In the genomic region with DNA sequence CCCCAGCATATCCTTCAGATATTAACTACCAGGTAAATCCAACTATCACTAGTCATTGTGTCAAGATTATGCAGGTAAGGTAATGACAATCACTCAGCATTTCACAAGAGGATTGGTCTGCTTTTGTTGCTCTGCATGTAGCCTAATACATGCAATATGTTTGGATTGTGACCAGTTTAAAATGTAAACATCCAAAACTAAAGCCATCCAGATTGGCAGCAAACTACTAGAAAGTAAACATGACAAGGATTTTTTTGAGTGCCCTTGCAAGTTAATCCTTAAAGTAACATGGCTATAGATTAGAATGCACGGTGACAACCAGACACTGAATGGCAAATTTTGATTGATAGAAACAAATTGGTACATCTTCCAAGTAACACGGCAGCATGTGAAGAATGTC, we compare ENCODE assay signal across 15 cellular contexts.
DNase-seq lines count a peak whose midpoint lies in the region; ATAC-seq, FAIRE-seq and TF ChIP-seq lines count a peak whose summit lies in the region.
"Had no signal": no experiment of that assay in that cellular context is flagged by ENCODE, and none has a peak within 500 bp of the region (broad histone marks: within the 10 kb centered on the region; RNA-seq: fewer than 3 reads in every experiment).

No MANE protein-coding gene starts in this region.

- H3K36me3 ChIP-seq in liver (ENCODE audit: control insufficient read depth in 4 of 4, insufficient read depth in 3 of 4, low read depth in 1 of 4, low read length in 3 of 4): no peaks in the 10 kb centered on the region
- H3K36me3 ChIP-seq in HepG2 (replicated peaks in 1 of 2; ENCODE audit: control insufficient read depth in 1 of 2, insufficient read depth in 2 of 2, low read length in 2 of 2): no peaks in the 10 kb centered on the region
- H3K36me3 ChIP-seq: HAP-1 had no signal

- intact Hi-C loops in HepG2 (cut with micrococcal nuclease; ENCODE audit: unreplicated experiment): no loop called here

- ATAC-seq in HepG2 (no peak), left lobe of liver (peak; percentile 59), GM18511 (IDR thresholded peaks at IDR 0.05; ENCODE audit: unreplicated experiment) (no peak), HG02678 (IDR thresholded peaks at IDR 0.05; ENCODE audit: unreplicated experiment) (no peak)

- no peak for TF ChIP-seq EP300 in HepG2 (IDR thresholded peaks at IDR 0.05; ENCODE audit: low read depth in 2 of 2, low read length in 2 of 2)
- TF ChIP-seq EP300 in HepG2 (CRISPR knock-in tag; IDR thresholded peaks at IDR 0.05; ENCODE audit: borderline replicate concordance): no peak

- H3K27ac ChIP-seq in liver (ENCODE audit: low read depth in 1 of 2, low read length in 2 of 2) (no peak overlapping the region), HepG2 (ENCODE audit: extremely low read length, insufficient read depth, low read length) (no peak overlapping the region)

- H3K9ac ChIP-seq in liver (ENCODE audit: low read depth in 1 of 2, low read length in 2 of 2): no peak overlapping the region
- no peak overlapping the region for H3K9ac ChIP-seq in HepG2 (ENCODE audit: insufficient read depth, low read depth, low read length)

- no peaks in the 10 kb centered on the region for H3K79me2 ChIP-seq in HepG2 (ENCODE audit: insufficient read depth, low read length)

- H3K4me3 ChIP-seq in liver (ENCODE audit: low read depth in 1 of 3, low read length in 3 of 3) (peak overlapping the region in 1 of 3 donors; percentile 1), HepG2 (replicated peaks in 1 of 3; ENCODE audit: insufficient read depth in 1 of 3, low read depth in 2 of 3, low read length in 3 of 3) (no peak overlapping the region), LNCaP clone FGC (ENCODE audit: low read depth, low read length) (no peak overlapping the region)
- H3K4me3 ChIP-seq: HAP-1 had no signal

- TF ChIP-seq RAD21 in liver (IDR thresholded peaks at IDR 0.05) (no peak), HepG2 (CRISPR knock-in tag; IDR thresholded peaks at IDR 0.05) (no peak)

- H3K9me3 ChIP-seq in liver (ENCODE audit: control insufficient read depth in 4 of 4, low read length in 3 of 4) (no peaks in the 10 kb centered on the region), HepG2 (ENCODE audit: low read length) (no peaks in the 10 kb centered on the region)
- H3K9me3 ChIP-seq: HAP-1 had no signal

- no peak for DNase-seq in HepG2 (ENCODE audit: low spot score)
- peak; percentile 85 for DNase-seq in LNCaP clone FGC (ENCODE audit: low read depth)
- DNase-seq in left lobe of liver (ENCODE audit: low spot score): no peak
- DNase-seq in NCI-H2227 treated with DMSO at 0.1 percent for 48 hours (lab: John Stamatoyannopoulos, UW): no peak
- DNase-seq: ACHN; C1 segment of cervical spinal cord; CD4-positive, alpha-beta T cell; DND-41; GDM1; KBM-7 had no signal

- POLR2A ChIA-PET in HepG2 (lab: Yijun Ruan, JAX): no interaction called here

- no peak overlapping the region for H2AFZ ChIP-seq in HepG2 (ENCODE audit: low read length)

- 34% methylated on average over 2 of the region's 2 CpGs for WGBS in liver
- 29% methylated on average over 2 of the region's 2 CpGs for WGBS in HepG2 (ENCODE audit: low lambda C conversion rate)

- in situ Hi-C loops in HepG2 (cut with HindIII; ENCODE audit: extremely low pct_ligation_motif_present, low pct_unique_long_range_greater_than_20kb): no loop called here

- BruUV-seq in HepG2 (replicated peaks; lab: Mats Ljungman, UMichigan): no TSS peak

- TF ChIP-seq CTCF in liver (IDR thresholded peaks at IDR 0.05; ENCODE audit: low read depth, low read length, missing input control): no peak
- no peak for TF ChIP-seq CTCF in HepG2 (CRISPR knock-in tag; IDR thresholded peaks at IDR 0.05)
- TF ChIP-seq CTCF in LNCaP clone FGC (IDR thresholded peaks at IDR 0.05; ENCODE audit: control insufficient read depth, extremely low read depth, insufficient read depth): no peak

- no peak for TF ChIP-seq POLR2A in HepG2 (IDR thresholded peaks at IDR 0.05; ENCODE audit: insufficient read depth in 1 of 2, low read depth in 2 of 2, low read length in 2 of 2)

- no peaks in the 10 kb centered on the region for H4K20me1 ChIP-seq in HepG2 (ENCODE audit: insufficient read depth, low read length)

- H3K4me2 ChIP-seq in HepG2 (ENCODE audit: low read depth, low read length): no peak overlapping the region

- no peaks in the 10 kb centered on the region for H3K27me3 ChIP-seq in liver (ENCODE audit: control insufficient read depth in 4 of 4, insufficient read depth in 4 of 4, low read length in 3 of 4)
- no peaks in the 10 kb centered on the region for H3K27me3 ChIP-seq in HepG2 (ENCODE audit: control insufficient read depth in 1 of 2, insufficient read depth in 2 of 2, low read length in 2 of 2)

- FAIRE-seq in HepG2 (lab: Jason Lieb, UNC): no peak
- FAIRE-seq: H1 had no signal

- H3K4me1 ChIP-seq in liver (ENCODE audit: control insufficient read depth in 4 of 4, insufficient read depth in 4 of 4, low read length in 3 of 4) (peaks cover 0 to 3% (median 0%) of the 10 kb centered on the region in 4 donors), HepG2 (ENCODE audit: insufficient read depth, low read length) (no peaks in the 10 kb centered on the region)
- H3K4me1 ChIP-seq: HAP-1 had no signal

- CTCF ChIA-PET in HepG2 (lab: Yijun Ruan, JAX; ENCODE audit: low intra/inter-chr PET ratio, low total read pairs): no interaction called here

TF ChIP-seq in liver, 16 proteins besides CTCF, POLR2A, EP300 and RAD21:
- TF ChIP-seq EGR1 (IDR thresholded peaks at IDR 0.05; ENCODE audit: low read depth in 2 of 2) (no peak), HNF4A (conservative IDR thresholded peaks at IDR 0.05) (peak in 1 of 2 donors; percentile 22), FOXA1 (IDR thresholded peaks at IDR 0.05) (peak; percentile 37), YY1 (IDR thresholded peaks at IDR 0.05) (peak; percentile 16), FOXA2 (IDR thresholded peaks at IDR 0.05) (peak; percentile 81)
- TF ChIP-seq, protein P1, sequence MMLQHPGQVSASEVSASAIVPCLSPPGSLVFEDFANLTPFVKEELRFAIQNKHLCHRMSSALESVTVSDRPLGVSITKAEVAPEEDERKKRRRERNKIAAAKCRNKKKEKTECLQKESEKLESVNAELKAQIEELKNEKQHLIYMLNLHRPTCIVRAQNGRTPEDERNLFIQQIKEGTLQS (IDR thresholded peaks at IDR 0.05): no peak
TF ChIP-seq in liver: peak in this region for 4.

TF ChIP-seq in HepG2, 621 proteins besides CTCF, POLR2A, EP300 and RAD21:
- TF ChIP-seq ZNF782 (CRISPR knock-in tag; IDR thresholded peaks at IDR 0.05; ENCODE audit: borderline replicate concordance) (no peak), SP5 (CRISPR knock-in tag; IDR thresholded peaks at IDR 0.05; ENCODE audit: borderline replicate concordance, low read depth) (no peak), PHF21A (CRISPR knock-in tag; IDR thresholded peaks at IDR 0.05) (no peak), HOXA3 (CRISPR knock-in tag; IDR thresholded peaks at IDR 0.05) (no peak), ONECUT2 (CRISPR knock-in tag; IDR thresholded peaks at IDR 0.05) (no peak)
- TF ChIP-seq, protein P2, sequence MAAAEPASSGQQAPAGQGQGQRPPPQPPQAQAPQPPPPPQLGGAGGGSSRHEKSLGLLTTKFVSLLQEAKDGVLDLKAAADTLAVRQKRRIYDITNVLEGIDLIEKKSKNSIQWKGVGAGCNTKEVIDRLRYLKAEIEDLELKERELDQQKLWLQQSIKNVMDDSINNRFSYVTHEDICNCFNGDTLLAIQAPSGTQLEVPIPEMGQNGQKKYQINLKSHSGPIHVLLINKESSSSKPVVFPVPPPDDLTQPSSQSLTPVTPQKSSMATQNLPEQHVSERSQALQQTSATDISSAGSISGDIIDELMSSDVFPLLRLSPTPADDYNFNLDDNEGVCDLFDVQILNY (CRISPR knock-in tag; conservative IDR thresholded peaks at IDR 0.05): no peak
